ENCODE assay signal across 18 cellular contexts in the genomic region with DNA sequence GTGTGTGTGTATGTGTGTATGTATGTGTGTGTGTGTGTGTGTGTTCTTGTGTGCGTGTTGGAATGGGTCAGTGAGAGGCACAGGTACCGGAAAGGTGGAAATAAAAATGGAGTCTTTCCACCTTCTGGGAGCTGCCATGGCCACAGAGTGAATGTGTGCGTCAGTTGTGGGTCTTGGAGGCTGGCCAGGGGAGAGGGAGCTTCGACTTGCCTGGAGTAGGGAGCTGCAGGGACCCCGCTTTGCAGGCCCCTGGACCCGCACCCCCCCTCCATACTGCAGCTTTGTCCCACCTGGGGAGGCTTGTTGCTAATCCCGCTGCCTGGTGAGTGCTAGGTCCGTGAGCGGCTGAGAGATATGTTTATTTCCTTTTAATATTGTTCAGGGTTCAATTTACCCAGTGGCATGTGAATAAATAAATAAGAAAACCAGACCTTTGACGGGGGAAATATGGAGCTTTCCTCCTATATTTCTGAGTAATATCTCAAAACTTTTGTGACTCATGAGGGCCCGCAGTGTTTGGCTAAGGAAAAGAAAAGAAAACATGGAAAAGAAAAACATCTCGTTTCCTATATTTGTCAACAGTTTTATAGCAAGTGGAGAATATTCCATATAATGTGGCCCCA. TPM values are rescaled to one million over a fixed set of nuclear protein-coding genes. Genes with fewer than 3 reads are reported as not detected.
DNase-seq lines count a peak whose midpoint lies in the region; ATAC-seq and TF ChIP-seq lines count a peak whose summit lies in the region.
"Had no signal": no experiment of that assay in that cellular context is flagged by ENCODE, and none has a peak within 500 bp of the region (broad histone marks: within the 10 kb centered on the region; RNA-seq: fewer than 3 reads in every experiment).

No MANE protein-coding gene starts in this region.

- H4K8ac ChIP-seq in IMR-90 (ENCODE audit: low read depth in 2 of 2, low read length in 2 of 2): no peak overlapping the region

- H3K56ac ChIP-seq in IMR-90 (ENCODE audit: extremely low read depth, insufficient read depth, low read length): no peak overlapping the region

- no peak overlapping the region for H2BK120ac ChIP-seq in IMR-90 (ENCODE audit: low read depth, low read length)

- in situ Hi-C loops in IMR-90 (cut with MboI; ENCODE audit: low sequenced_read_pairs): no loop called here

- H3K27ac ChIP-seq in IMR-90 (ENCODE audit: insufficient read depth, low read length) (no peak overlapping the region), heart right ventricle (no peak overlapping the region)
- H3K27ac ChIP-seq: hepatocyte had no signal

- H2BK20ac ChIP-seq in IMR-90 (ENCODE audit: low read depth, low read length): peak overlapping the region; percentile 34; the same call in 1 of the 2 replicates

- peak overlapping the region; percentile 78; the same call in 1 of the 2 replicates for H2AK5ac ChIP-seq in IMR-90 (ENCODE audit: low read depth, low read length)

- BruUV-seq in IMR-90 (replicated peaks; lab: Mats Ljungman, UMichigan): no TSS peak

- peaks cover 9% of the 10 kb centered on the region for H3K9me1 ChIP-seq in IMR-90 (ENCODE audit: insufficient read depth, low read length)

- POLR2A ChIA-PET in IMR-90 (lab: Charles Lee; ENCODE audit: unreplicated experiment): no interaction called here

- H2BK15ac ChIP-seq in IMR-90 (ENCODE audit: low read depth, low read length): no peak overlapping the region

- dilution Hi-C loops in IMR-90 (cut with HindIII; ENCODE audit: low sequenced_read_pairs, unreplicated experiment): no loop called here

- CTCF ChIA-PET in IMR-90 (lab: Yijun Ruan, JAX): interaction anchor here (0.7 kb wide), 1 partner anchor 169 kb away, joined by 3 read pairs; no protein-coding TSS in a partner anchor

- peaks cover 45% of the 10 kb centered on the region for H3K27me3 ChIP-seq in IMR-90 (ENCODE audit: control insufficient read depth, insufficient read depth, low read length)
- H3K27me3 ChIP-seq in heart right ventricle: peaks cover 0 to 68% (median 31%) of the 10 kb centered on the region in 7 donors

- no peak overlapping the region for H3K18ac ChIP-seq in IMR-90 (ENCODE audit: low read depth, low read length)

- H3K4me3 ChIP-seq in IMR-90 (ENCODE audit: insufficient read depth, low read depth, low read length) (no peak overlapping the region), heart right ventricle (no peak overlapping the region)
- H3K4me3 ChIP-seq: HAP-1, hepatocyte had no signal

- peaks cover 16% of the 10 kb centered on the region for H4K20me1 ChIP-seq in IMR-90 (ENCODE audit: insufficient read depth, low read length)

- no peak overlapping the region for H3K14ac ChIP-seq in IMR-90 (replicated peaks; ENCODE audit: low read depth, low read length)

- H2AFZ ChIP-seq in IMR-90 (replicated peaks; ENCODE audit: low read length, poor library complexity): peak overlapping the region; percentile 8
- H2AFZ ChIP-seq: hepatocyte had no signal

- H4K5ac ChIP-seq in IMR-90 (ENCODE audit: low read depth, low read length): no peak overlapping the region

- H3K4ac ChIP-seq in IMR-90 (ENCODE audit: low read depth, low read length): peak overlapping the region; percentile 45; the same call in 1 of the 2 replicates

- no peak for TF ChIP-seq RAD21 in IMR-90 (IDR thresholded peaks at IDR 0.05; ENCODE audit: low read length)

- peak; percentile 75 for ATAC-seq in IMR-90 (ENCODE audit: low read depth)
- ATAC-seq in HG03135 (IDR thresholded peaks at IDR 0.05; ENCODE audit: unreplicated experiment): no peak
- no peak for ATAC-seq in heart right ventricle
- no peak for ATAC-seq in GM21381 (IDR thresholded peaks at IDR 0.05; ENCODE audit: unreplicated experiment)
- ATAC-seq: activated CD8-positive, alpha-beta memory T cell treated with anti-CD3 and anti-CD28 coated beads, Interleukin-2, amount 10 ng/mL, durations not matched to agents 7 days and 5 days; esophagus mucosa had no signal

- no peaks in the 10 kb centered on the region for H3K79me1 ChIP-seq in IMR-90 (ENCODE audit: low read depth in 1 of 2, low read length in 2 of 2)

- TF ChIP-seq CTCF in IMR-90 (conservative IDR thresholded peaks at IDR 0.05; ENCODE audit: low read depth, low read length) (no peak), heart right ventricle (IDR thresholded peaks at IDR 0.05) (no peak)

- H3K23ac ChIP-seq in IMR-90 (ENCODE audit: low read depth, low read length): no peak overlapping the region; the same call in 1 of the 2 replicates

- H3K4me2 ChIP-seq in IMR-90 (ENCODE audit: low read depth, low read length): 0 out of 2 replicates have a peak overlapping the region, but pooled peaks have one; percentile 42
- H3K4me2 ChIP-seq: hepatocyte had no signal

- peak overlapping the region; percentile 23 for H2BK5ac ChIP-seq in IMR-90 (ENCODE audit: low read depth, low read length, poor library complexity, severe bottlenecking)

- 84% methylated on average over 2 of the region's 12 CpGs; no CpG with 5 or more reads in 1 of the 2 experiments for WGBS in IMR-90 (ENCODE audit: extremely low coverage in 2 of 2, insufficient read length in 1 of 2), 2 experiments
- WGBS in heart right ventricle, 2 donors: 63 to 70% methylated on average over 12 of the region's 12 CpGs

- H3K4me1 ChIP-seq in IMR-90 (ENCODE audit: control insufficient read depth, insufficient read depth, low read length) (peaks cover 5% of the 10 kb centered on the region), heart right ventricle (no peaks in the 10 kb centered on the region)
- H3K4me1 ChIP-seq: HAP-1 had no signal

- H4K91ac ChIP-seq in IMR-90 (ENCODE audit: insufficient read depth, low read depth, low read length): no peak overlapping the region; the same call in 1 of the 2 replicates

- H3K9ac ChIP-seq in IMR-90 (ENCODE audit: low read depth, low read length): no peak overlapping the region

- peaks cover under 1% of the 10 kb centered on the region; the same call in 1 of the 2 replicates for H3K9me3 ChIP-seq in IMR-90 (ENCODE audit: control insufficient read depth, insufficient read depth, low read length)
- no peaks in the 10 kb centered on the region for H3K9me3 ChIP-seq in heart right ventricle
- H3K9me3 ChIP-seq: HAP-1 had no signal

- H2AK9ac ChIP-seq in IMR-90 (replicated peaks; ENCODE audit: low read depth, low read length, poor library complexity): peak overlapping the region; percentile 60

- DNase-seq in Daoy (ENCODE audit: low read depth): peak; percentile 95
- DNase-seq in IMR-90: peak; percentile 64
- peak; percentile 88 for DNase-seq in astrocyte of the hippocampus (ENCODE audit: low read depth, low spot score)
- DNase-seq in hepatic stellate cell (ENCODE audit: low spot score): peak; percentile 83
- no peak for DNase-seq in heart right ventricle
- no peak for DNase-seq in activated CD4-positive, alpha-beta T cell treated with anti-CD3 and anti-CD28 coated beads, Interleukin-2, amount 50 U/mL, for 4 hours
- DNase-seq: activated CD8-positive, alpha-beta memory T cell treated with anti-CD3 and anti-CD28 coated beads, Interleukin-2, amount 10 ng/mL, durations not matched to agents 7 days and 5 days; activated effector memory CD4-positive, alpha-beta T cell treated with Interleukin-2 at 50 U/mL for 16 hours; DMS153; mesenchymal stem cell; natural killer cell; SHP77 treated with DMSO at 0.1 percent for 48 hours; small intestine had no signal

- intact Hi-C loops in IMR-90 (cut with micrococcal nuclease) (no loop called here), heart right ventricle (cut with DNase I) (no loop called here)

- H3K36me3 ChIP-seq in IMR-90 (ENCODE audit: control insufficient read depth, insufficient read depth, low read length) (no peaks in the 10 kb centered on the region), heart right ventricle (no peaks in the 10 kb centered on the region)
- H3K36me3 ChIP-seq: HAP-1 had no signal

- no peak for TF ChIP-seq POLR2A in IMR-90 (IDR thresholded peaks at IDR 0.05; ENCODE audit: low read depth, low read length)

TF ChIP-seq in IMR-90, 13 proteins besides CTCF, POLR2A, EP300 and RAD21:
- TF ChIP-seq BHLHE40 (IDR thresholded peaks at IDR 0.05; ENCODE audit: low read depth, low read length) (peak; percentile 52), FOS (IDR thresholded peaks at IDR 0.05; ENCODE audit: low read depth, low read length) (0 out of 2 replicates have a peak, but pooled peaks have one; percentile 22), MAZ (IDR thresholded peaks at IDR 0.05; ENCODE audit: borderline replicate concordance, low read depth, low read length) (no peak), RCOR1 (IDR thresholded peaks at IDR 0.05; ENCODE audit: insufficient replicate concordance, low read length) (no peak), SMC3 (IDR thresholded peaks at IDR 0.05; ENCODE audit: low read depth, low read length) (no peak)
- TF ChIP-seq, protein P1, sequence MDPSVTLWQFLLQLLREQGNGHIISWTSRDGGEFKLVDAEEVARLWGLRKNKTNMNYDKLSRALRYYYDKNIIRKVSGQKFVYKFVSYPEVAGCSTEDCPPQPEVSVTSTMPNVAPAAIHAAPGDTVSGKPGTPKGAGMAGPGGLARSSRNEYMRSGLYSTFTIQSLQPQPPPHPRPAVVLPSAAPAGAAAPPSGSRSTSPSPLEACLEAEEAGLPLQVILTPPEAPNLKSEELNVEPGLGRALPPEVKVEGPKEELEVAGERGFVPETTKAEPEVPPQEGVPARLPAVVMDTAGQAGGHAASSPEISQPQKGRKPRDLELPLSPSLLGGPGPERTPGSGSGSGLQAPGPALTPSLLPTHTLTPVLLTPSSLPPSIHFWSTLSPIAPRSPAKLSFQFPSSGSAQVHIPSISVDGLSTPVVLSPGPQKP (IDR thresholded peaks at IDR 0.05; ENCODE audit: borderline replicate concordance, low read depth, low read length): no peak

RNA-seq across cellular contexts. Expression of a gene that starts 24.4 kb away (rescaled TPM):
- 115 and 126 TPM in 2 replicates for total RNA-seq in Daoy (2014; rRNA removed; shearing (Covaris generic))
- total RNA-seq in IMR-90 (2012; rRNA removed): 35.8 and 59.4 TPM in 2 replicates
- 78.2 and 96.8 TPM in 2 replicates for polyA plus RNA-seq in IMR-90 (2012; rRNA removed)
- polyA plus RNA-seq in IMR-90 (2012; cell fraction: cytosol; rRNA removed): 69.5 and 225 TPM in 2 replicates
- 17.6 and 35.1 TPM in 2 replicates for polyA plus RNA-seq in IMR-90 (2012; cell fraction: nucleus; rRNA removed; ENCODE audit: low replicate concordance)
- total RNA-seq in heart right ventricle: 10 to 100 TPM; 17.5 to 34.7 (median 24.1) TPM
- polyA plus RNA-seq in heart right ventricle: 100 to 1,000 TPM in 1 of 2 donors, 10 to 100 TPM in 1; 25.3 to 103 TPM

Comparison
In these comparisons a context has a peak if more than half of its experiments do, and no peak if none do; other contexts are left out.
1. DNase-seq: peak in Daoy (single experiment), IMR-90 (single experiment), astrocyte of the hippocampus (single experiment) and hepatic stellate cell (single experiment); none in heart right ventricle (0 of 2) and activated CD4-positive, alpha-beta T cell treated with anti-CD3 and anti-CD28 coated beads, Interleukin-2, amount 50 U/mL, for 4 hours (0 of 2).